25 cellular contexts compared by ENCODE assay signal in genomic region chr12:7758346-7758745, GRCh38. TPM values are rescaled to one million over a fixed set of nuclear protein-coding genes. Genes with fewer than 3 reads are reported as not detected.
A peak's percentile ranks its signal among the peaks of the same experiment; 100 is the strongest.
DNase-seq lines count a peak whose midpoint lies in the region; ATAC-seq and TF ChIP-seq lines count a peak whose summit lies in the region.
"Had no signal": no experiment of that assay in that cellular context is flagged by ENCODE, and none has a peak within 500 bp of the region (broad histone marks: within the 10 kb centered on the region; RNA-seq: fewer than 3 reads in every experiment).

No MANE protein-coding gene starts in this region.

- H3K79me2 ChIP-seq in OCI-LY3 (ENCODE audit: low read length) (no peaks in the 10 kb centered on the region), neural progenitor cell (ENCODE audit: low read depth) (no peaks in the 10 kb centered on the region)

- H3K27me3 ChIP-seq in H7 (ENCODE audit: control insufficient read depth, insufficient read depth, low read length) (no peaks in the 10 kb centered on the region), OCI-LY3 (ENCODE audit: low read depth, low read length) (peaks cover 4% of the 10 kb centered on the region; the same call in 1 of the 2 replicates), neural progenitor cell (no peaks in the 10 kb centered on the region)

- H3K27ac ChIP-seq in OCI-LY3 (ENCODE audit: low read length) (no peak overlapping the region), neural progenitor cell (no peak overlapping the region)

- H3F3A ChIP-seq in neural progenitor cell (ENCODE audit: low read depth), result peaks cover 8% of the 10 kb centered on the region

- H3K4me1 ChIP-seq in OCI-LY3 (ENCODE audit: low read length) (peaks cover 6% of the 10 kb centered on the region; the same call in 1 of the 2 replicates), neural progenitor cell (peaks cover 10% of the 10 kb centered on the region)

- ATAC-seq in HG02798 (IDR thresholded peaks at IDR 0.05; ENCODE audit: poor library complexity, unreplicated experiment), result no peak
- no peak for ATAC-seq in GM19035 (IDR thresholded peaks at IDR 0.05; ENCODE audit: unreplicated experiment)
- ATAC-seq: HCT116, PC-3 had no signal

- H3K4me1 Mint-ChIP-seq in endothelial cell (ENCODE audit: unreplicated experiment) (peaks cover 16% of the 10 kb centered on the region), neural progenitor cell (peaks cover 11% of the 10 kb centered on the region), chondrocyte (ENCODE audit: low read depth) (no peaks in the 10 kb centered on the region)
- H3K4me1 Mint-ChIP-seq: B cell, IgD-negative memory B cell had no signal

- H3K9ac ChIP-seq in OCI-LY3 (ENCODE audit: low read length) (no peak overlapping the region), neural progenitor cell (no peak overlapping the region)

- H3K9me3 ChIP-seq in OCI-LY3 (ENCODE audit: insufficient read depth, low read length) (no peaks in the 10 kb centered on the region), neural progenitor cell (ENCODE audit: low read depth) (no peaks in the 10 kb centered on the region)

- TF ChIP-seq CTCF in OCI-LY3 (IDR thresholded peaks at IDR 0.05; ENCODE audit: low read depth, low read length), result no peak
- TF ChIP-seq CTCF in endothelial cell (IDR thresholded peaks at IDR 0.05; ENCODE audit: unreplicated experiment), result no peak
- no peak for TF ChIP-seq CTCF in neural progenitor cell (IDR thresholded peaks at IDR 0.05)
- TF ChIP-seq CTCF in chondrocyte (IDR thresholded peaks at IDR 0.05), result no peak

- H3K27me3 Mint-ChIP-seq in endothelial cell (ENCODE audit: unreplicated experiment) (no peaks in the 10 kb centered on the region), neural progenitor cell (ENCODE audit: insufficient read depth, low read depth) (peaks cover 4% of the 10 kb centered on the region), chondrocyte (ENCODE audit: low read depth) (peaks cover 9% of the 10 kb centered on the region)
- H3K27me3 Mint-ChIP-seq: B cell had no signal

- H3K9me3 Mint-ChIP-seq in endothelial cell (ENCODE audit: unreplicated experiment) (no peaks in the 10 kb centered on the region), neural progenitor cell (peaks cover 2% of the 10 kb centered on the region), chondrocyte (ENCODE audit: low read depth) (no peaks in the 10 kb centered on the region)
- H3K9me3 Mint-ChIP-seq: CD14-positive monocyte had no signal

- DNase-seq in H7, result peak; percentile 54
- DNase-seq in endothelial cell (ENCODE audit: low spot score), result no peak
- peak; percentile 14 for DNase-seq in neural progenitor cell (ENCODE audit: low spot score)
- no peak for DNase-seq in islet precursor cell
- no peak for DNase-seq in chondrocyte (ENCODE audit: low spot score)
- DNase-seq: DMS53, GF-D8, NCI-H1105, NCI-H2029 treated with DMSO at 0.1 percent for 48 hours, NCI-H226, NCI-H524, NCI-H82, PC-3, Right ventricle myocardium superior, SW 1271 had no signal

- H4K20me1 ChIP-seq in OCI-LY3 (ENCODE audit: insufficient read depth, low read length) (no peaks in the 10 kb centered on the region), neural progenitor cell (ENCODE audit: low read depth) (no peaks in the 10 kb centered on the region)

- no peaks in the 10 kb centered on the region for H3K36me3 Mint-ChIP-seq in endothelial cell (ENCODE audit: low read depth, unreplicated experiment)
- no peaks in the 10 kb centered on the region for H3K36me3 Mint-ChIP-seq in neural progenitor cell
- H3K36me3 Mint-ChIP-seq in chondrocyte (ENCODE audit: low read depth), result no peaks in the 10 kb centered on the region
- H3K36me3 Mint-ChIP-seq: CD14-positive monocyte had no signal

- H3K4me3 Mint-ChIP-seq in endothelial cell (ENCODE audit: unreplicated experiment), result no peak overlapping the region
- H3K4me3 Mint-ChIP-seq in neural progenitor cell, result no peak overlapping the region
- H3K4me3 Mint-ChIP-seq in chondrocyte (ENCODE audit: unreplicated experiment), result no peak overlapping the region
- H3K4me3 Mint-ChIP-seq: B cell, IgD-negative memory B cell had no signal

- H3K36me3 ChIP-seq in H7 (replicated peaks; ENCODE audit: control insufficient read depth, insufficient read depth, low read length) (no peaks in the 10 kb centered on the region), OCI-LY3 (replicated peaks; ENCODE audit: low read depth, low read length) (no peaks in the 10 kb centered on the region), neural progenitor cell (no peaks in the 10 kb centered on the region)

- H3K4me3 ChIP-seq in H7 (ENCODE audit: insufficient read depth, low read depth, low read length), result no peak overlapping the region
- no peak overlapping the region for H3K4me3 ChIP-seq in OCI-LY3 (ENCODE audit: low read length)
- no peak overlapping the region for H3K4me3 ChIP-seq in neural progenitor cell

- no peak overlapping the region for H2AFZ ChIP-seq in OCI-LY3 (ENCODE audit: low read depth, low read length)
- H2AFZ ChIP-seq in neural progenitor cell (replicated peaks), result peak overlapping the region; percentile 67

- H3K4me2 ChIP-seq in OCI-LY3 (ENCODE audit: low read length) (0 out of 2 replicates have a peak overlapping the region, but pooled peaks have one; percentile 1), neural progenitor cell (peak overlapping the region; percentile 58)

- H3K27ac Mint-ChIP-seq in endothelial cell (ENCODE audit: unreplicated experiment), result peak overlapping the region; percentile 31
- H3K27ac Mint-ChIP-seq in neural progenitor cell, result peak overlapping the region; percentile 80
- no peak overlapping the region for H3K27ac Mint-ChIP-seq in chondrocyte (ENCODE audit: unreplicated experiment)
- H3K27ac Mint-ChIP-seq: B cell, IgD-negative memory B cell had no signal

RNA-seq across cellular contexts. Expression of gene NANOGNB, which starts 6.7 kb away (rescaled TPM):
- not detected in 2 replicates for total RNA-seq in H7 (2014; rRNA removed; shearing (Covaris generic))
- total RNA-seq in endothelial cell (ENCODE audit: unreplicated experiment) (not detected), neural progenitor cell (ENCODE audit: low replicate concordance) (not detected in 2 replicates), chondrocyte (not detected in 3 replicates)
- total RNA-seq: B cell, HT1080, PC-3, Right ventricle myocardium superior, RPMI7951, SK-MEL-5 had no signal

RNA-seq across cellular contexts. Expression of gene CLEC4C, which starts 11.2 kb away (rescaled TPM):
- total RNA-seq in H7 (2014; rRNA removed; shearing (Covaris generic)), result 0.17 TPM in 1 of 2 replicates, not detected in the other
- total RNA-seq in endothelial cell (ENCODE audit: unreplicated experiment), result not detected
- not detected in 2 replicates for total RNA-seq in neural progenitor cell (ENCODE audit: low replicate concordance)
- total RNA-seq in chondrocyte, result not detected in 3 replicates
- total RNA-seq: HT1080, PC-3, Right ventricle myocardium superior, RPMI7951, SK-MEL-5 had no signal

RNA-seq across cellular contexts. Expression of gene NANOG, which starts 30.9 kb away (rescaled TPM):
- 147 and 178 TPM in 2 replicates for total RNA-seq in H7 (2014; rRNA removed; shearing (Covaris generic))
- total RNA-seq in endothelial cell (ENCODE audit: unreplicated experiment), result 4.5 TPM
- total RNA-seq in neural progenitor cell (ENCODE audit: low replicate concordance), result not detected in 2 replicates
- not detected in 3 replicates for total RNA-seq in chondrocyte
- total RNA-seq: B cell, HT1080, PC-3, Right ventricle myocardium superior, RPMI7951, SK-MEL-5 had no signal

RNA-seq across cellular contexts. Expression of gene DPPA3, which starts 47.1 kb away (rescaled TPM):
- total RNA-seq in H7 (2014; rRNA removed; shearing (Covaris generic)), result 3.0 and 3.4 TPM in 2 replicates
- total RNA-seq in endothelial cell (ENCODE audit: unreplicated experiment), result 0.26 TPM
- 0.13 and 0.25 TPM in 2 replicates for total RNA-seq in neural progenitor cell (ENCODE audit: low replicate concordance)
- total RNA-seq in chondrocyte, result not detected in 3 replicates
- total RNA-seq: B cell, HT1080, PC-3, Right ventricle myocardium superior, RPMI7951, SK-MEL-5 had no signal

Comparison
In these comparisons a context has a peak if more than half of its experiments do, and no peak if none do; other contexts are left out.
1. DNase-seq: peak in H7 (single experiment) and neural progenitor cell (single experiment); none in endothelial cell (single experiment), islet precursor cell (single experiment) and chondrocyte (single experiment).
2. RNA of gene NANOG, which starts 30.9 kb away (total RNA-seq): 147 to 178 TPM in H7; 4.5 TPM in endothelial cell (single experiment), not detected in neural progenitor cell and not detected in chondrocyte; every median in the first group is over 10 times any median in the second.